ENCODE assay signal across 1 cellular context in genomic region chr2:173298536-173299097, GRCh38.
TF ChIP-seq lines count a peak whose summit lies in the region.

No MANE protein-coding gene starts in this region.

TF ChIP-seq in K562, 482 proteins besides CTCF, POLR2A, EP300 and RAD21 (continued from another document):
- TF ChIP-seq ZNF740 (CRISPR knock-in tag; IDR thresholded peaks at IDR 0.05) (no peak), ZNF740 (tag; IDR thresholded peaks at IDR 0.05) (no peak), ESRRB (CRISPR knock-in tag; IDR thresholded peaks at IDR 0.05; ENCODE audit: borderline replicate concordance) (no peak), CEBPB (tag; IDR thresholded peaks at IDR 0.05) (peak; percentile 78), CBX3 (IDR thresholded peaks at IDR 0.05; ENCODE audit: borderline replicate concordance in 1 of 2, low read length in 2 of 2) (peak; percentile 94 to 100), ARHGAP35 (IDR thresholded peaks at IDR 0.05; ENCODE audit: partially characterized antibody) (no peak), LEF1 (IDR thresholded peaks at IDR 0.05) (no peak), CBFA2T3 (IDR thresholded peaks at IDR 0.05) (no peak), ZNF282 (CRISPR knock-in tag; IDR thresholded peaks at IDR 0.05) (no peak), XRCC3 (IDR thresholded peaks at IDR 0.05) (peak; percentile 83; the same call in 1 of the 2 replicates), RBM14 (IDR thresholded peaks at IDR 0.05; ENCODE audit: borderline replicate concordance, insufficient read depth, low read depth, low read length) (no peak), TRIM28 (IDR thresholded peaks at IDR 0.05) (peak; percentile 97), PHB2 (IDR thresholded peaks at IDR 0.05; ENCODE audit: low read depth) (no peak)
TF ChIP-seq in K562: peak in this region for 16.
